ENCODE assay signal across 28 cellular contexts in genomic region chr10:115384665-115385064, GRCh38.
"Had no signal": no experiment of that assay in that cellular context is flagged by ENCODE, and none has a peak within 500 bp of the region (broad histone marks: within the 10 kb centered on the region; RNA-seq: fewer than 3 reads in every experiment).

No MANE protein-coding gene starts in this region.

- H3K9ac ChIP-seq: neural progenitor cell, parathyroid adenoma had no signal

- H3K27me3 ChIP-seq: neural progenitor cell, ovary, spleen, suprapubic skin, testis, tibial artery, transverse colon, upper lobe of right lung, uterus had no signal

- H3K79me2 ChIP-seq: parathyroid adenoma had no signal

- H3K27ac ChIP-seq: neural progenitor cell, ovary, parathyroid adenoma, psoas muscle, skin epidermis, spleen, suprapubic skin, testis, tibial artery, transverse colon, upper lobe of right lung, uterus had no signal

- H3K4me1 ChIP-seq: neural progenitor cell, parathyroid adenoma, psoas muscle, spleen, suprapubic skin, testis, tibial artery, transverse colon, upper lobe of right lung, uterus had no signal

- H2AFZ ChIP-seq: neural progenitor cell, parathyroid adenoma had no signal

- DNase-seq: natural killer cell; occipital lobe; ovary; posterior cingulate gyrus; psoas muscle; right cardiac atrium; spleen; stimulated activated CD4-positive, alpha-beta T cell treated with anti-CD3 and anti-CD28 coated beads, Interleukin-12 subunit alpha, Interleukin-12 subunit beta, amount 100 ng/mL, for 4 hours; stimulated activated CD4-positive, alpha-beta T cell treated with anti-CD3 and anti-CD28 coated beads, Interleukin-1b, Interleukin-23, amount 100 ng/mL, for 48 hours; stimulated activated CD4-positive, alpha-beta T cell treated with anti-CD3 and anti-CD28 coated beads, Interleukin-4, amount 100 ng/mL, for 1 hour; stimulated activated CD4-positive, alpha-beta T cell treated with anti-CD3 and anti-CD28 coated beads, Interleukin-4, amount 100 ng/mL, for 4 hours; stimulated activated CD8-positive, alpha-beta memory T cell treated with anti-CD3 and anti-CD28 coated beads, Interleukin-4, amount 100 ng/mL, for 48 hours; stimulated activated naive CD4-positive, alpha-beta T cell; stimulated activated naive CD8-positive, alpha-beta T cell treated with anti-CD3 and anti-CD28 coated beads, Interleukin-15, amount 100 ng/mL, for 72 hours; stimulated activated naive CD8-positive, alpha-beta T cell treated with anti-CD3 and anti-CD28 coated beads, Interleukin-15, Interleukin-2, amounts not matched to agents 100 U/mL and 50 U/mL, for 24 hours; substantia nigra; testis; tibial artery; transverse colon; upper lobe of right lung; uterus had no signal

- H3K36me3 ChIP-seq: neural progenitor cell, ovary, spleen, suprapubic skin, tibial artery, transverse colon, upper lobe of right lung, uterus had no signal

- ATAC-seq: natural killer cell; psoas muscle; right cardiac atrium; sciatic nerve; stimulated activated memory B cell treated with anti-CD40 and anti-IgM and Interleukin-4, amounts not matched to agents 10 μg/mL and 1 μg/mL and 100 μg/mL, for 72 hours; stimulated activated naive CD8-positive, alpha-beta T cell treated with anti-CD3 and anti-CD28 coated beads, Interleukin-15, amount 100 ng/mL, for 72 hours; stimulated activated naive CD8-positive, alpha-beta T cell treated with anti-CD3 and anti-CD28 coated beads, Interleukin-15, Interleukin-2, amounts not matched to agents 100 U/mL and 50 U/mL, for 24 hours; upper lobe of right lung had no signal

- H3K9me3 ChIP-seq: ovary, psoas muscle, spleen, suprapubic skin, testis, tibial artery, transverse colon, upper lobe of right lung had no signal

- H3K4me2 ChIP-seq: neural progenitor cell, smooth muscle cell had no signal

- H3K4me3 ChIP-seq: neural progenitor cell, ovary, psoas muscle, skin epidermis, smooth muscle cell, spleen, suprapubic skin, testis, tibial artery, transverse colon, upper lobe of right lung, uterus had no signal
